ENCODE assay signal across 19 cellular contexts in genomic region chr10:129621694-129622093, GRCh38.
"Had no signal": no experiment of that assay in that cellular context is flagged by ENCODE, and none has a peak within 500 bp of the region (broad histone marks: within the 10 kb centered on the region; RNA-seq: fewer than 3 reads in every experiment).

No MANE protein-coding gene starts in this region.

- DNase-seq: activated CD4-positive, alpha-beta T cell treated with anti-CD3 and anti-CD28 coated beads, Interleukin-2, amount 50 U/mL, for 1 hour; activated T-cell treated with anti-CD3 and anti-CD28 coated beads, Interleukin-2, amount 50 U/mL, for 1 hour; adrenal gland; body of pancreas; central memory CD4-positive, alpha-beta T cell; colonic mucosa; heart right ventricle; mucosa of descending colon; naive thymus-derived CD4-positive, alpha-beta T cell; pancreas; sigmoid colon; stimulated activated CD4-positive, alpha-beta T cell treated with anti-CD3 and anti-CD28 coated beads, Interleukin-12 subunit alpha, Interleukin-12 subunit beta, amount 100 ng/mL, for 4 hours; stimulated activated CD4-positive, alpha-beta T cell treated with anti-CD3 and anti-CD28 coated beads, Interleukin-2, amount 100 ng/mL, for 24 hours; upper lobe of right lung had no signal

- H3K9me3 Mint-ChIP-seq: activated T-helper 2 cell treated with anti-CD3 and anti-CD28 coated beads, Interferon-gamma antibody, Interleukin-2, Interleukin-4, amounts not matched to agents 10 μg/mL and 5 μg/mL and 100 μg/mL, durations not matched to agents 14 hours and 24 hours and 36 hours; T-helper 2 cell treated with Interferon-gamma antibody and Interleukin-4, amounts not matched to agents 5 μg/mL and 100 μg/mL, for 36 hours had no signal

- H3K27ac Mint-ChIP-seq: activated naive CD4-positive, alpha-beta T cell treated with anti-CD3 and anti-CD28 coated beads, Interleukin-2, amount 50 U/mL, for 24 hours; activated T-helper 2 cell treated with anti-CD3 and anti-CD28 coated beads, Interferon-gamma antibody, Interleukin-2, Interleukin-4, amounts not matched to agents 10 μg/mL and 5 μg/mL and 100 μg/mL, durations not matched to agents 14 hours and 24 hours and 36 hours; naive thymus-derived CD4-positive, alpha-beta T cell; T-helper 2 cell treated with Interferon-gamma antibody and Interleukin-4, amounts not matched to agents 5 μg/mL and 100 μg/mL, for 36 hours had no signal

- H3K4me3 ChIP-seq: adrenal gland, body of pancreas, colonic mucosa, esophagus muscularis mucosa, heart right ventricle, mucosa of descending colon, pancreas, sigmoid colon, thoracic aorta, upper lobe of right lung had no signal

- H3K4me1 ChIP-seq: adrenal gland, body of pancreas, colonic mucosa, pancreas, sigmoid colon, upper lobe of right lung had no signal

- ATAC-seq: body of pancreas; heart right ventricle; mucosa of descending colon; naive thymus-derived CD4-positive, alpha-beta T cell; pancreas; upper lobe of right lung had no signal

- H3K27ac ChIP-seq: adrenal gland, body of pancreas, colonic mucosa, esophagus muscularis mucosa, heart right ventricle, pancreas, sigmoid colon, thoracic aorta, upper lobe of right lung had no signal

- H3K4me3 Mint-ChIP-seq: activated naive CD4-positive, alpha-beta T cell treated with anti-CD3 and anti-CD28 coated beads, Interleukin-2, amount 50 U/mL, for 24 hours; naive thymus-derived CD4-positive, alpha-beta T cell; T-helper 2 cell treated with Interferon-gamma antibody and Interleukin-4, amounts not matched to agents 5 μg/mL and 100 μg/mL, for 36 hours had no signal

- H3K27me3 Mint-ChIP-seq: activated naive CD4-positive, alpha-beta T cell treated with anti-CD3 and anti-CD28 coated beads, Interleukin-2, amount 50 U/mL, for 24 hours; naive thymus-derived CD4-positive, alpha-beta T cell had no signal

- H3K9me3 ChIP-seq: adrenal gland, body of pancreas, colonic mucosa, esophagus muscularis mucosa, heart right ventricle, mucosa of descending colon, pancreas, sigmoid colon, thoracic aorta, upper lobe of right lung had no signal

- H3K27me3 ChIP-seq: adrenal gland, body of pancreas, colonic mucosa, esophagus muscularis mucosa, heart right ventricle, pancreas, sigmoid colon, upper lobe of right lung had no signal

- H3K36me3 ChIP-seq: colonic mucosa, esophagus muscularis mucosa, heart right ventricle, pancreas, sigmoid colon, thoracic aorta, upper lobe of right lung had no signal
